13 cellular contexts compared by ENCODE assay signal in genomic region chr18:9175115-9175514, GRCh38. TPM values are rescaled to one million over a fixed set of nuclear protein-coding genes. Genes with fewer than 3 reads are reported as not detected.
DNase-seq lines count a peak whose midpoint lies in the region; ATAC-seq and TF ChIP-seq lines count a peak whose summit lies in the region.
"Had no signal": no experiment of that assay in that cellular context is flagged by ENCODE, and none has a peak within 500 bp of the region (broad histone marks: within the 10 kb centered on the region; RNA-seq: fewer than 3 reads in every experiment).

No MANE protein-coding gene starts in this region.

- no peaks in the 10 kb centered on the region for H3K9me3 Mint-ChIP-seq in natural killer cell
- H3K9me3 Mint-ChIP-seq in natural killer cell treated with Interleukin-12 subunit alpha and Interleukin-12 subunit beta and Interleukin-15 and Interleukin-18, amount 100 ng/mL, for 72 hours = peaks cover 3% of the 10 kb centered on the region
- H3K9me3 Mint-ChIP-seq in IgD-negative memory B cell = peaks cover 0 to 4% (median 0%) of the 10 kb centered on the region in 3 donors
- no peaks in the 10 kb centered on the region for H3K9me3 Mint-ChIP-seq in immature natural killer cell
- H3K9me3 Mint-ChIP-seq: CD8-positive, alpha-beta memory T cell had no signal

- ATAC-seq in natural killer cell (no peak), GM19328 (IDR thresholded peaks at IDR 0.05; ENCODE audit: unreplicated experiment) (no peak)
- ATAC-seq in natural killer cell treated with Interleukin-12 subunit alpha and Interleukin-12 subunit beta and Interleukin-15 and Interleukin-18, amount 100 ng/mL, for 72 hours = no peak

- no peak overlapping the region for H3K4me3 Mint-ChIP-seq in natural killer cell
- no peak overlapping the region for H3K4me3 Mint-ChIP-seq in natural killer cell treated with Interleukin-12 subunit alpha and Interleukin-12 subunit beta and Interleukin-15 and Interleukin-18, amount 100 ng/mL, for 72 hours
- H3K4me3 Mint-ChIP-seq in IgD-negative memory B cell = peak overlapping the region in 1 of 4 donors; percentile 46
- peak overlapping the region in 2 of 5 donors; percentile 0 to 2 for H3K4me3 Mint-ChIP-seq in immature natural killer cell

- intact Hi-C loops in natural killer cell (cut with micrococcal nuclease) = no loop called here

- H3K27me3 Mint-ChIP-seq in natural killer cell (ENCODE audit: low read depth in 2 of 2) (no peaks in the 10 kb centered on the region), IgD-negative memory B cell (no peaks in the 10 kb centered on the region), immature natural killer cell (ENCODE audit: low read depth in 3 of 3) (peaks cover 0 to 5% (median 0%) of the 10 kb centered on the region in 3 donors)
- H3K27me3 Mint-ChIP-seq in natural killer cell treated with Interleukin-12 subunit alpha and Interleukin-12 subunit beta and Interleukin-15 and Interleukin-18, amount 100 ng/mL, for 72 hours = no peaks in the 10 kb centered on the region
- H3K27me3 Mint-ChIP-seq: CD8-positive, alpha-beta memory T cell had no signal

- H3K4me1 Mint-ChIP-seq in natural killer cell = peaks cover 66 to 70% of the 10 kb centered on the region in 2 donors
- H3K4me1 Mint-ChIP-seq in natural killer cell treated with Interleukin-12 subunit alpha and Interleukin-12 subunit beta and Interleukin-15 and Interleukin-18, amount 100 ng/mL, for 72 hours (ENCODE audit: low read depth in 2 of 2) = peaks cover 54 to 60% of the 10 kb centered on the region in 2 donors
- peaks cover 50 to 53% (median 51%) of the 10 kb centered on the region in 3 donors for H3K4me1 Mint-ChIP-seq in IgD-negative memory B cell
- peaks cover 82 to 95% of the 10 kb centered on the region in 2 donors for H3K4me1 Mint-ChIP-seq in immature natural killer cell

- DNase-seq in natural killer cell (no peak), immature natural killer cell (no peak), NCI-H1092 treated with DMSO at 0.1 percent for 48 hours (lab: John Stamatoyannopoulos, UW) (no peak)
- DNase-seq in natural killer cell treated with Interleukin-12 subunit alpha and Interleukin-12 subunit beta and Interleukin-15 and Interleukin-18, amount 100 ng/mL, for 72 hours (ENCODE audit: low spot score) = no peak
- no peak for DNase-seq in activated CD4-positive, CD25-positive, alpha-beta regulatory T cell (lab: John Stamatoyannopoulos, UW)
- DNase-seq: ACHN; CD8-positive, alpha-beta memory T cell; NCI-H1105; NCI-H1694; NCI-H2081 treated with DMSO at 0.1 percent for 48 hours; Peyer's patch had no signal

- TF ChIP-seq CTCF in natural killer cell (IDR thresholded peaks at IDR 0.05) = no peak

- H3K36me3 Mint-ChIP-seq in natural killer cell (no peaks in the 10 kb centered on the region), IgD-negative memory B cell (peaks cover 14% of the 10 kb centered on the region), immature natural killer cell (no peaks in the 10 kb centered on the region)
- peaks cover 17% of the 10 kb centered on the region for H3K36me3 Mint-ChIP-seq in natural killer cell treated with Interleukin-12 subunit alpha and Interleukin-12 subunit beta and Interleukin-15 and Interleukin-18, amount 100 ng/mL, for 72 hours

- H3K27ac Mint-ChIP-seq in natural killer cell = peak overlapping the region; percentile 7 to 65
- H3K27ac Mint-ChIP-seq in natural killer cell treated with Interleukin-12 subunit alpha and Interleukin-12 subunit beta and Interleukin-15 and Interleukin-18, amount 100 ng/mL, for 72 hours = peak overlapping the region in 1 of 2 donors; percentile 84
- peak overlapping the region in 2 of 3 donors; percentile 63 to 78 for H3K27ac Mint-ChIP-seq in IgD-negative memory B cell
- peak overlapping the region in 4 of 6 donors; percentile 7 to 60 (median 48) for H3K27ac Mint-ChIP-seq in immature natural killer cell

RNA-seq across cellular contexts. Expression of gene ANKRD12, which starts 38.5 kb away (rescaled TPM):
- total RNA-seq in natural killer cell = 100 to 1,000 TPM; 136 to 148 (median 141) TPM
- total RNA-seq in natural killer cell treated with Interleukin-12 subunit alpha and Interleukin-12 subunit beta and Interleukin-15 and Interleukin-18, amount 100 ng/mL, for 72 hours = 100 to 1,000 TPM; 133 to 174 TPM
- polyA plus RNA-seq in IgD-negative memory B cell (87.3 TPM), immature natural killer cell (10 to 100 TPM in 2 of 3 donors, 1 to 10 TPM in 1; 8.8 to 69.7 (median 35.7) TPM)
